ENCODE assay signal across 22 cellular contexts in genomic region chr20:44622501-44623270, GRCh38. TPM values are rescaled to one million over a fixed set of nuclear protein-coding genes. Genes with fewer than 3 reads are reported as not detected.
DNase-seq lines count a peak whose midpoint lies in the region; ATAC-seq, FAIRE-seq and TF ChIP-seq lines count a peak whose summit lies in the region.
"Had no signal": no experiment of that assay in that cellular context is flagged by ENCODE, and none has a peak within 500 bp of the region (broad histone marks: within the 10 kb centered on the region; RNA-seq: fewer than 3 reads in every experiment).

No MANE protein-coding gene starts in this region.

- H3K4me1 ChIP-seq in HepG2 (ENCODE audit: insufficient read depth, low read length), result no peaks in the 10 kb centered on the region
- H3K4me1 ChIP-seq in right lobe of liver, result no peaks in the 10 kb centered on the region
- H3K4me1 ChIP-seq in RWPE2 (ENCODE audit: insufficient read depth, poor library complexity, severe bottlenecking), result no peaks in the 10 kb centered on the region
- no peaks in the 10 kb centered on the region for H3K4me1 ChIP-seq in PC-3 (ENCODE audit: insufficient read depth, low read length)

- H3K36me3 ChIP-seq in HepG2 (replicated peaks in 1 of 2; ENCODE audit: control insufficient read depth in 1 of 2, insufficient read depth in 2 of 2, low read length in 2 of 2) (peaks cover 0 to 6% of the 10 kb centered on the region in 2 experiments; a peak in 3 of 5 replicates), right lobe of liver (peaks cover 0 to 6% (median under 1%) of the 10 kb centered on the region in 4 donors), RWPE2 (ENCODE audit: low read depth) (peaks cover 54% of the 10 kb centered on the region), PC-3 (ENCODE audit: low read depth, low read length) (peaks cover 11% of the 10 kb centered on the region)

- peak overlapping the region; percentile 68 for H3K27ac Mint-ChIP-seq in stimulated activated effector memory CD8-positive, alpha-beta T cell treated with anti-CD3 and anti-CD28 coated beads, Interleukin-12 subunit alpha, Interleukin-12 subunit beta, amount 100 ng/mL, for 72 hours
- H3K27ac Mint-ChIP-seq: GM23338 had no signal

- peaks cover 61% of the 10 kb centered on the region for H3K36me3 Mint-ChIP-seq in stimulated activated effector memory CD8-positive, alpha-beta T cell treated with anti-CD3 and anti-CD28 coated beads, Interleukin-12 subunit alpha, Interleukin-12 subunit beta, amount 100 ng/mL, for 72 hours

- H3K4me3 ChIP-seq in HepG2 (replicated peaks in 1 of 3; ENCODE audit: insufficient read depth in 1 of 3, low read depth in 2 of 3, low read length in 3 of 3), result no peak overlapping the region
- H3K4me3 ChIP-seq in right lobe of liver, result no peak overlapping the region
- H3K4me3 ChIP-seq in RWPE2 (ENCODE audit: severe bottlenecking), result no peak overlapping the region
- H3K4me3 ChIP-seq in PC-3 (ENCODE audit: low read length), result no peak overlapping the region
- H3K4me3 ChIP-seq: BLaER1, GM23338 had no signal

- H3K9me3 ChIP-seq in HepG2 (ENCODE audit: low read length) (no peaks in the 10 kb centered on the region), right lobe of liver (no peaks in the 10 kb centered on the region), RWPE2 (ENCODE audit: severe bottlenecking) (no peaks in the 10 kb centered on the region), PC-3 (ENCODE audit: low read length) (no peaks in the 10 kb centered on the region)

- H4K20me1 ChIP-seq in HepG2 (ENCODE audit: insufficient read depth, low read length) (no peaks in the 10 kb centered on the region), PC-3 (ENCODE audit: low read length) (no peaks in the 10 kb centered on the region)

- in situ Hi-C loops in HepG2 (cut with HindIII; ENCODE audit: extremely low pct_ligation_motif_present, low pct_unique_long_range_greater_than_20kb), result no loop called here

- H3K79me2 ChIP-seq in HepG2 (ENCODE audit: insufficient read depth, low read length) (no peaks in the 10 kb centered on the region), PC-3 (ENCODE audit: low read length) (no peaks in the 10 kb centered on the region)

- no TSS peak for BruUV-seq in HepG2 (replicated peaks; lab: Mats Ljungman, UMichigan)
- no TSS peak for BruUV-seq in PC-3 (replicated peaks; lab: Mats Ljungman, UMichigan)

- no peak overlapping the region for H3K4me3 Mint-ChIP-seq in stimulated activated effector memory CD8-positive, alpha-beta T cell treated with anti-CD3 and anti-CD28 coated beads, Interleukin-12 subunit alpha, Interleukin-12 subunit beta, amount 100 ng/mL, for 72 hours
- H3K4me3 Mint-ChIP-seq: CD14-positive monocyte; CD4-positive, alpha-beta memory T cell; GM23338 had no signal

- H3K9ac ChIP-seq in HepG2 (ENCODE audit: insufficient read depth, low read depth, low read length) (no peak overlapping the region), PC-3 (ENCODE audit: low read length) (no peak overlapping the region)
- H3K9ac ChIP-seq: BLaER1 had no signal

- 96% methylated on average over 18 of the region's 19 CpGs for WGBS in HepG2 (ENCODE audit: low lambda C conversion rate)
- WGBS in right lobe of liver (ENCODE audit: insufficient coverage, low coverage, low lambda C conversion rate, missing lambda C conversion rate), result 94% methylated on average over 6 of the region's 19 CpGs

- TF ChIP-seq RAD21 in HepG2 (CRISPR knock-in tag; IDR thresholded peaks at IDR 0.05), result no peak

- ATAC-seq in HepG2 (no peak), right lobe of liver (no peak), RWPE2 (ENCODE audit: low read depth) (no peak), PC-3 (no peak)
- no peak for ATAC-seq in stimulated activated effector memory CD8-positive, alpha-beta T cell treated with anti-CD3 and anti-CD28 coated beads, Interleukin-12 subunit alpha, Interleukin-12 subunit beta, amount 100 ng/mL, for 72 hours
- ATAC-seq: GM23338 had no signal

- no peak overlapping the region for H2AFZ ChIP-seq in HepG2 (ENCODE audit: low read length)
- no peak overlapping the region for H2AFZ ChIP-seq in PC-3 (ENCODE audit: low read length)
- H2AFZ ChIP-seq: GM23338 had no signal

- no peak for DNase-seq in HepG2 (ENCODE audit: low spot score)
- DNase-seq in right lobe of liver, result no peak
- no peak for DNase-seq in HTR-8/SVneo (ENCODE audit: insufficient read length, low spot score)
- peak; percentile 80 for DNase-seq in RWPE2 (ENCODE audit: low spot score)
- DNase-seq in stimulated activated effector memory CD8-positive, alpha-beta T cell treated with anti-CD3 and anti-CD28 coated beads, Interleukin-12 subunit alpha, Interleukin-12 subunit beta, amount 100 ng/mL, for 72 hours (ENCODE audit: low spot score in 2 of 2), result no peak
- no peak for DNase-seq in NCI-H524 treated with DMSO at 0.1 percent for 48 hours (lab: John Stamatoyannopoulos, UW)
- no peak for DNase-seq in PC-3
- no peak for DNase-seq in AG20443 (ENCODE audit: low spot score)
- DNase-seq: ACHN; AML-193; CD4-positive, alpha-beta memory T cell; DMS153; DMS79; GF-D8; HCEC 1CT; IMR-90 had no signal

- H3K27ac ChIP-seq in HepG2 (ENCODE audit: extremely low read length, insufficient read depth, low read length), result no peak overlapping the region
- H3K27ac ChIP-seq in right lobe of liver, result no peak overlapping the region
- H3K27ac ChIP-seq in RWPE2 (ENCODE audit: poor library complexity, severe bottlenecking), result no peak overlapping the region
- H3K27ac ChIP-seq in PC-3 (ENCODE audit: low read length), result no peak overlapping the region
- H3K27ac ChIP-seq: BLaER1 had no signal

- TF ChIP-seq CTCF in HepG2 (CRISPR knock-in tag; IDR thresholded peaks at IDR 0.05) (no peak), right lobe of liver (IDR thresholded peaks at IDR 0.05) (no peak), RWPE2 (IDR thresholded peaks at IDR 0.05; ENCODE audit: poor library complexity, severe bottlenecking) (no peak), PC-3 (conservative IDR thresholded peaks at IDR 0.05; ENCODE audit: low read depth, low read length) (no peak)

- CTCF ChIA-PET in HepG2 (lab: Yijun Ruan, JAX; ENCODE audit: low intra/inter-chr PET ratio, low total read pairs) (no interaction called here), PC-3 (lab: Charles Lee) (no interaction called here)

- POLR2A ChIA-PET in HepG2 (lab: Yijun Ruan, JAX) (no interaction called here), PC-3 (lab: Charles Lee; ENCODE audit: unreplicated experiment) (no interaction called here)

- TF ChIP-seq EP300 in HepG2 (IDR thresholded peaks at IDR 0.05; ENCODE audit: low read depth in 2 of 2, low read length in 2 of 2) (no peak), HepG2 (CRISPR knock-in tag; IDR thresholded peaks at IDR 0.05; ENCODE audit: borderline replicate concordance) (no peak)

- no peaks in the 10 kb centered on the region for H3K9me3 Mint-ChIP-seq in stimulated activated effector memory CD8-positive, alpha-beta T cell treated with anti-CD3 and anti-CD28 coated beads, Interleukin-12 subunit alpha, Interleukin-12 subunit beta, amount 100 ng/mL, for 72 hours
- H3K9me3 Mint-ChIP-seq: GM23338 had no signal

- no peaks in the 10 kb centered on the region for H3F3A ChIP-seq in PC-3 (ENCODE audit: low read length, unreplicated experiment)

- H3K27me3 ChIP-seq in HepG2 (ENCODE audit: control insufficient read depth in 1 of 2, insufficient read depth in 2 of 2, low read length in 2 of 2) (no peaks in the 10 kb centered on the region), right lobe of liver (no peaks in the 10 kb centered on the region), RWPE2 (ENCODE audit: insufficient read depth, poor library complexity, severe bottlenecking) (no peaks in the 10 kb centered on the region), PC-3 (ENCODE audit: low read length) (no peaks in the 10 kb centered on the region)
- H3K27me3 ChIP-seq: BLaER1 had no signal

- H3K9me2 ChIP-seq in PC-3 (replicated peaks; ENCODE audit: low read length), result no peaks in the 10 kb centered on the region

- peaks cover 24% of the 10 kb centered on the region for H3K4me1 Mint-ChIP-seq in stimulated activated effector memory CD8-positive, alpha-beta T cell treated with anti-CD3 and anti-CD28 coated beads, Interleukin-12 subunit alpha, Interleukin-12 subunit beta, amount 100 ng/mL, for 72 hours

- H3K4me2 ChIP-seq in HepG2 (ENCODE audit: low read depth, low read length) (no peak overlapping the region), PC-3 (ENCODE audit: low read length) (no peak overlapping the region)
- H3K4me2 ChIP-seq: BLaER1, GM23338 had no signal

- TF ChIP-seq POLR2A in HepG2 (IDR thresholded peaks at IDR 0.05; ENCODE audit: insufficient read depth in 1 of 2, low read depth in 2 of 2, low read length in 2 of 2) (no peak), right lobe of liver (IDR thresholded peaks at IDR 0.05) (no peak)

- FAIRE-seq in HepG2 (lab: Jason Lieb, UNC), result no peak
- peak; percentile 33 for FAIRE-seq in HTR-8/SVneo (lab: Jason Lieb, UNC)
- FAIRE-seq: A204.1, H54 had no signal

- intact Hi-C loops in HepG2 (cut with micrococcal nuclease; ENCODE audit: unreplicated experiment) (no loop called here), right lobe of liver (cut with DNase I) (no loop called here), PC-3 (cut with micrococcal nuclease) (no loop called here)

RNA-seq across cellular contexts. Expression of gene ADA, which starts 28.8 kb away (rescaled TPM):
- total RNA-seq in HepG2 (2016; rRNA removed; fragmentation: Illumina TruSeq; extraction: Trizol), result 2.5 and 2.7 TPM in 2 replicates
- 1.3 and 2.8 TPM in 2 replicates for total RNA-seq in HepG2 (2016; cell fraction: cytosol; rRNA removed; fragmentation: Illumina TruSeq; extraction: Trizol; ENCODE audit: low read depth)
- 2.0 and 2.9 TPM in 2 replicates for total RNA-seq in HepG2 (2016; cell fraction: insoluble cytoplasmic fraction; rRNA removed; fragmentation: Illumina TruSeq; extraction: Trizol)
- 1.9 and 2.5 TPM in 2 replicates for total RNA-seq in HepG2 (2016; cell fraction: membrane; rRNA removed; fragmentation: Illumina TruSeq; extraction: Trizol)
- total RNA-seq in HepG2 (2016; cell fraction: nucleus; rRNA removed; fragmentation: Illumina TruSeq; extraction: Trizol), result 1.4 and 1.6 TPM in 2 replicates
- polyA plus RNA-seq in HepG2 (2011; rRNA removed), result 9.8 and 11.3 TPM in 2 replicates
- polyA plus RNA-seq in HepG2 (2011; cell fraction: cytosol; rRNA removed), result 9.6 and 12.4 TPM in 2 replicates
- polyA plus RNA-seq in HepG2 (2011; cell fraction: nucleus; rRNA removed), result 13.3 and 16.8 TPM in 2 replicates
- 5.1 and 6.0 TPM in 2 replicates for polyA plus RNA-seq in HepG2 (2012)
- 2.7 and 3.0 TPM in 2 replicates for polyA plus RNA-seq in HepG2 (2016; cell fraction: cytosol; fragmentation: Illumina TruSeq; extraction: Trizol; ENCODE audit: low read depth)
- 4.0 and 4.3 TPM in 2 replicates for polyA plus RNA-seq in HepG2 (2016; cell fraction: insoluble cytoplasmic fraction; fragmentation: Illumina TruSeq; extraction: Trizol; ENCODE audit: low read depth)
- polyA plus RNA-seq in HepG2 (2016; cell fraction: membrane; fragmentation: Illumina TruSeq; extraction: Trizol; ENCODE audit: low read depth), result 3.2 TPM in 2 replicates
- 4.3 and 4.8 TPM in 2 replicates for polyA plus RNA-seq in HepG2 (2016; cell fraction: nucleus; fragmentation: Illumina TruSeq; extraction: Trizol; ENCODE audit: insufficient read depth, low read depth)
- 7.0 and 23.8 TPM in 2 replicates for polyA minus RNA-seq in HepG2 (2011; rRNA and poly(A)+ RNA removed; ENCODE audit: low replicate concordance)
- 2.5 and 2.9 TPM in 2 replicates for polyA minus RNA-seq in HepG2 (2011; cell fraction: cytosol; rRNA and poly(A)+ RNA removed)
- 2.5 and 2.8 TPM in 2 replicates for polyA minus RNA-seq in HepG2 (2011; cell fraction: nucleus; rRNA and poly(A)+ RNA removed)
- 1 to 10 TPM; 2.2 to 8.6 (median 3.7) TPM for total RNA-seq in right lobe of liver
- 12.4 and 13.0 TPM in 2 replicates for total RNA-seq in PC-3 (2014; rRNA removed)
- total RNA-seq: HT-29 had no signal

RNA-seq across cellular contexts. Expression of gene PKIG, which starts 40.3 kb away (rescaled TPM):
- 44.5 and 47.6 TPM in 2 replicates for total RNA-seq in HepG2 (2016; rRNA removed; fragmentation: Illumina TruSeq; extraction: Trizol)
- total RNA-seq in HepG2 (2016; cell fraction: cytosol; rRNA removed; fragmentation: Illumina TruSeq; extraction: Trizol; ENCODE audit: low read depth), result 153 and 165 TPM in 2 replicates
- total RNA-seq in HepG2 (2016; cell fraction: insoluble cytoplasmic fraction; rRNA removed; fragmentation: Illumina TruSeq; extraction: Trizol), result 46.5 and 47.5 TPM in 2 replicates
- 152 and 172 TPM in 2 replicates for total RNA-seq in HepG2 (2016; cell fraction: membrane; rRNA removed; fragmentation: Illumina TruSeq; extraction: Trizol)
- total RNA-seq in HepG2 (2016; cell fraction: nucleus; rRNA removed; fragmentation: Illumina TruSeq; extraction: Trizol), result 15.9 and 17.5 TPM in 2 replicates
- 30.8 and 31.0 TPM in 2 replicates for polyA plus RNA-seq in HepG2 (2011; rRNA removed)
- polyA plus RNA-seq in HepG2 (2011; cell fraction: cytosol; rRNA removed), result 38.5 and 44.2 TPM in 2 replicates
- polyA plus RNA-seq in HepG2 (2011; cell fraction: nucleus; rRNA removed), result 16.9 and 18.1 TPM in 2 replicates
- 31.8 and 34.8 TPM in 2 replicates for polyA plus RNA-seq in HepG2 (2012)
- polyA plus RNA-seq in HepG2 (2016; cell fraction: cytosol; fragmentation: Illumina TruSeq; extraction: Trizol; ENCODE audit: low read depth), result 204 and 234 TPM in 2 replicates
- polyA plus RNA-seq in HepG2 (2016; cell fraction: insoluble cytoplasmic fraction; fragmentation: Illumina TruSeq; extraction: Trizol; ENCODE audit: low read depth), result 54.1 and 61.3 TPM in 2 replicates
- polyA plus RNA-seq in HepG2 (2016; cell fraction: membrane; fragmentation: Illumina TruSeq; extraction: Trizol; ENCODE audit: low read depth), result 173 and 198 TPM in 2 replicates
- polyA plus RNA-seq in HepG2 (2016; cell fraction: nucleus; fragmentation: Illumina TruSeq; extraction: Trizol; ENCODE audit: insufficient read depth, low read depth), result 31.1 and 35.7 TPM in 2 replicates
- polyA minus RNA-seq in HepG2 (2011; rRNA and poly(A)+ RNA removed; ENCODE audit: low replicate concordance), result 5.9 and 22.6 TPM in 2 replicates
- polyA minus RNA-seq in HepG2 (2011; cell fraction: cytosol; rRNA and poly(A)+ RNA removed), result 13.4 and 14.9 TPM in 2 replicates
- polyA minus RNA-seq in HepG2 (2011; cell fraction: nucleus; rRNA and poly(A)+ RNA removed), result 9.3 and 9.9 TPM in 2 replicates
- 10 to 100 TPM; 11.7 to 31.7 (median 21.8) TPM for total RNA-seq in right lobe of liver
- 47.5 and 49.2 TPM in 2 replicates for total RNA-seq in PC-3 (2014; rRNA removed)
